Comparison of ENCODE assay signal across 1 cellular context in genomic region chr16:79211581-79211980, GRCh38.
TF ChIP-seq lines count a peak whose summit lies in the region.

No MANE protein-coding gene starts in this region.

TF ChIP-seq in WTC11, 78 proteins besides CTCF, POLR2A, EP300 and RAD21 (continued from another document):
- no peak for TF ChIP-seq ATF6 (CRISPR knock-in tag; IDR thresholded peaks at IDR 0.05)
- no peak for TF ChIP-seq TEAD1 (CRISPR knock-in tag; IDR thresholded peaks at IDR 0.05)
